ENCODE assay signal across 13 cellular contexts in the genomic region with DNA sequence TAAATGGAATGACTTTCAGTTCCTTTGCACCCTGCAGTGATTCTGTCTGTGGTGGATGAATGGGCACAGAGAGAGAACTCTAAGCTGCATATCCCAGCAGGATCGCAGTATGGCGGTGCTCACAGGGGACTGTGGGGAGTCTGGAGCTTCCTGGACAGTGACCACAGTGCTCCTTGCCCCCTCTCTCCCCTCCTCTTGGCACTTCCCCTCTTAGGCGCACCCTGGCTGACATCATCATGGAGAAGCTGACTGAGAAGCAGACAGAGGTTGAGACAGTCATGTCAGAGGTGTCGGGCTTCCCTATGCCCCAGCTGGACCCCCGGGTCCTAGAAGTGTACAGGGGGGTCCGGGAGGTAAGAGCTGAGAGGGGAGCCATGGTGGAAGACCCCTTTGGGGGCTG. TPM values are rescaled to one million over a fixed set of nuclear protein-coding genes. Genes with fewer than 3 reads are reported as not detected.
DNase-seq lines count a peak whose midpoint lies in the region; ATAC-seq, FAIRE-seq and TF ChIP-seq lines count a peak whose summit lies in the region.
"Had no signal": no experiment of that assay in that cellular context is flagged by ENCODE, and none has a peak within 500 bp of the region (broad histone marks: within the 10 kb centered on the region; RNA-seq: fewer than 3 reads in every experiment).

No MANE protein-coding gene starts in this region.

- no peaks in the 10 kb centered on the region for H3K27me3 ChIP-seq in BLaER1

- no peak for TF ChIP-seq CTCF in HEK293 (tag by site-specific recombination; IDR thresholded peaks at IDR 0.05)

- DNase-seq in naive thymus-derived CD8-positive, alpha-beta T cell: no peak
- no peak for DNase-seq in AG08395 (ENCODE audit: low spot score)
- DNase-seq in GM12892 (ENCODE audit: insufficient read length): no peak
- DNase-seq: CD8-positive, alpha-beta T cell; H9; NCI-H1436; NCI-H2029 treated with DMSO at 0.1 percent for 48 hours; NCI-H774 had no signal

- peaks cover 95% of the 10 kb centered on the region for H3K36me3 Mint-ChIP-seq in activated T-helper 17 cell treated with anti-CD3 and anti-CD28 coated beads, Interleukin-2, amount 50 U/mL, for 72 hours (ENCODE audit: low read depth)
- peaks cover 5 to 67% (median 9%) of the 10 kb centered on the region in 3 donors for H3K36me3 Mint-ChIP-seq in naive thymus-derived CD8-positive, alpha-beta T cell

- H3K27ac ChIP-seq in BLaER1 (0 out of 2 replicates have a peak overlapping the region, but pooled peaks have one; percentile 22), HEK293 (ENCODE audit: extremely low read depth, low read depth, low read length) (no peak overlapping the region)

- H3K4me3 Mint-ChIP-seq in activated T-helper 17 cell treated with anti-CD3 and anti-CD28 coated beads, Interleukin-2, amount 50 U/mL, for 72 hours: no peak overlapping the region
- no peak overlapping the region for H3K4me3 Mint-ChIP-seq in naive thymus-derived CD8-positive, alpha-beta T cell
- H3K4me3 Mint-ChIP-seq: CD8-positive, alpha-beta T cell; H9 had no signal

- CTCF ChIA-PET in HEK293 (lab: Yijun Ruan, JAX): interaction anchor here (1.1 to 11.2 kb wide), 5 partner anchors 8 to 143 kb away, joined by 5 to 160 read pairs (median 15); partner anchors contain the start of genes BYSL, CCND3, MED20 and TOMM6

- H3K36me3 ChIP-seq in BLaER1 (peaks cover 100% of the 10 kb centered on the region), HEK293 (ENCODE audit: control insufficient read depth in 2 of 2, insufficient read depth in 1 of 2, low read length in 2 of 2) (peaks cover 43 to 91% of the 10 kb centered on the region in 2 experiments)

- ATAC-seq in activated T-helper 17 cell treated with anti-CD3 and anti-CD28 coated beads, Interleukin-2, amount 50 U/mL, for 72 hours (replicated peaks): no peak
- no peak for ATAC-seq in naive thymus-derived CD8-positive, alpha-beta T cell
- ATAC-seq in GM18909 (IDR thresholded peaks at IDR 0.05; ENCODE audit: poor library complexity, unreplicated experiment) (no peak), GM21825 (IDR thresholded peaks at IDR 0.05; ENCODE audit: unreplicated experiment) (no peak)
- ATAC-seq: CD8-positive, alpha-beta T cell had no signal

- H3K9ac ChIP-seq in BLaER1: no peak overlapping the region

- peaks cover 100% of the 10 kb centered on the region for H4K20me1 ChIP-seq in BLaER1

- TF ChIP-seq POLR2A in GM12892 (IDR thresholded peaks at IDR 0.05; ENCODE audit: low read depth, low read length): no peak

- H3K4me1 Mint-ChIP-seq in activated T-helper 17 cell treated with anti-CD3 and anti-CD28 coated beads, Interleukin-2, amount 50 U/mL, for 72 hours: peaks cover 16% of the 10 kb centered on the region
- peaks cover 17 to 34% (median 31%) of the 10 kb centered on the region in 4 donors for H3K4me1 Mint-ChIP-seq in naive thymus-derived CD8-positive, alpha-beta T cell
- H3K4me1 Mint-ChIP-seq: H9 had no signal

- no peak overlapping the region for H3K4me3 ChIP-seq in BLaER1
- H3K4me3 ChIP-seq in HEK293 (ENCODE audit: low read depth, low read length): no peak overlapping the region

- FAIRE-seq in GM12892 (lab: Jason Lieb, UNC): no peak

- H3K9me3 ChIP-seq in BLaER1: no peaks in the 10 kb centered on the region
- H3K9me3 ChIP-seq in HEK293 (ENCODE audit: control insufficient read depth, insufficient read depth, low read depth, low read length): no peaks in the 10 kb centered on the region

- H3K4me1 ChIP-seq in BLaER1: peaks cover 64% of the 10 kb centered on the region
- no peaks in the 10 kb centered on the region for H3K4me1 ChIP-seq in HEK293 (ENCODE audit: control insufficient read depth, insufficient read depth, low read length)

- H3K27ac Mint-ChIP-seq in activated T-helper 17 cell treated with anti-CD3 and anti-CD28 coated beads, Interleukin-2, amount 50 U/mL, for 72 hours: peak overlapping the region; percentile 59
- H3K27ac Mint-ChIP-seq in naive thymus-derived CD8-positive, alpha-beta T cell: peak overlapping the region in 8 of 10 donors; percentile 13 to 80 (median 55)
- H3K27ac Mint-ChIP-seq: H9 had no signal

- no peak overlapping the region for H3K4me2 ChIP-seq in BLaER1

- H3K9me3 Mint-ChIP-seq in activated T-helper 17 cell treated with anti-CD3 and anti-CD28 coated beads, Interleukin-2, amount 50 U/mL, for 72 hours: no peaks in the 10 kb centered on the region
- H3K9me3 Mint-ChIP-seq in naive thymus-derived CD8-positive, alpha-beta T cell: no peaks in the 10 kb centered on the region
- H3K9me3 Mint-ChIP-seq: CD8-positive, alpha-beta T cell; H9 had no signal

- no peaks in the 10 kb centered on the region for H3K27me3 Mint-ChIP-seq in activated T-helper 17 cell treated with anti-CD3 and anti-CD28 coated beads, Interleukin-2, amount 50 U/mL, for 72 hours
- H3K27me3 Mint-ChIP-seq in naive thymus-derived CD8-positive, alpha-beta T cell: no peaks in the 10 kb centered on the region

- POLR2A ChIA-PET in HEK293 (lab: Yijun Ruan, JAX): interaction anchor here (1.2 to 1.8 kb wide), 2 partner anchors 9 to 10 kb away, joined by 3 to 8 read pairs; partner anchors contain the start of genes BYSL and MED20
- POLR2A ChIA-PET in naive thymus-derived CD8-positive, alpha-beta T cell (lab: Charles Lee): interaction anchor here (0.6 to 1.5 kb wide), 3 partner anchors 9 to 304 kb away, joined by 4 to 6 read pairs (median 5); partner anchors contain the start of genes BYSL and MED20

TF ChIP-seq in HEK293, 187 proteins besides CTCF, POLR2A, EP300 and RAD21:
- peak; percentile 21; the same call in 1 of the 2 replicates for TF ChIP-seq ZNF394 (tag by site-specific recombination; IDR thresholded peaks at IDR 0.05; ENCODE audit: borderline replicate concordance)
- TF ChIP-seq REPIN1 (tag by site-specific recombination; IDR thresholded peaks at IDR 0.05; ENCODE audit: low read depth): no peak

RNA-seq across cellular contexts. Expression of gene BYSL, which starts 8.6 kb away (rescaled TPM):
- 10 to 100 TPM; 23.3 to 53.1 TPM for total RNA-seq in activated T-helper 17 cell treated with anti-CD3 and anti-CD28 coated beads, Interleukin-2, amount 50 U/mL, for 72 hours
- 1 to 10 TPM; 5.3 to 7.6 TPM for total RNA-seq in naive thymus-derived CD8-positive, alpha-beta T cell
- polyA plus RNA-seq in naive thymus-derived CD8-positive, alpha-beta T cell: 1 to 10 TPM; 3.5 to 7.5 (median 4.9) TPM
- 15.2 TPM for polyA plus RNA-seq in GM12892 (2012; ENCODE audit: missing spikeins)

RNA-seq across cellular contexts. Expression of gene MED20, which starts 9.0 kb away (rescaled TPM):
- total RNA-seq in activated T-helper 17 cell treated with anti-CD3 and anti-CD28 coated beads, Interleukin-2, amount 50 U/mL, for 72 hours: 10 to 100 TPM; 20.5 to 22.6 TPM
- total RNA-seq in naive thymus-derived CD8-positive, alpha-beta T cell: 10 to 100 TPM in 1 of 2 experiments, 1 to 10 TPM in 1; 8.8 to 12.5 TPM
- polyA plus RNA-seq in naive thymus-derived CD8-positive, alpha-beta T cell: 1 to 10 TPM; 2.8 to 5.1 (median 4.3) TPM
- 8.8 TPM for polyA plus RNA-seq in GM12892 (2012; ENCODE audit: missing spikeins)

RNA-seq across cellular contexts. Expression of gene CCND3, which starts 11.7 kb away (rescaled TPM):
- 100 to 1,000 TPM; 297 to 332 TPM for total RNA-seq in activated T-helper 17 cell treated with anti-CD3 and anti-CD28 coated beads, Interleukin-2, amount 50 U/mL, for 72 hours
- 100 to 1,000 TPM; 282 to 291 TPM for total RNA-seq in naive thymus-derived CD8-positive, alpha-beta T cell
- 100 to 1,000 TPM; 519 to 765 (median 628) TPM for polyA plus RNA-seq in naive thymus-derived CD8-positive, alpha-beta T cell
- 26.8 TPM for polyA plus RNA-seq in GM12892 (2012; ENCODE audit: missing spikeins)

RNA-seq across cellular contexts. Expression of gene USP49, which starts 34.7 kb away (rescaled TPM):
- total RNA-seq in activated T-helper 17 cell treated with anti-CD3 and anti-CD28 coated beads, Interleukin-2, amount 50 U/mL, for 72 hours: 10 to 100 TPM in 1 of 2 donors, 1 to 10 TPM in 1; 8.0 to 12.0 TPM
- 1 to 10 TPM; 2.0 to 3.0 TPM for total RNA-seq in naive thymus-derived CD8-positive, alpha-beta T cell
- polyA plus RNA-seq in naive thymus-derived CD8-positive, alpha-beta T cell: under 1 TPM; 0.34 to 0.48 (median 0.42) TPM
- 6.1 TPM for polyA plus RNA-seq in GM12892 (2012; ENCODE audit: missing spikeins)
